ENCODE assay signal across 9 cellular contexts in genomic region chr4:577499-578450, GRCh38. TPM values are rescaled to one million over a fixed set of nuclear protein-coding genes. Genes with fewer than 3 reads are reported as not detected.
DNase-seq lines count a peak whose midpoint lies in the region; ATAC-seq, FAIRE-seq and TF ChIP-seq lines count a peak whose summit lies in the region.
"Had no signal": no experiment of that assay in that cellular context is flagged by ENCODE, and none has a peak within 500 bp of the region (broad histone marks: within the 10 kb centered on the region; RNA-seq: fewer than 3 reads in every experiment).

No MANE protein-coding gene starts in this region.

- no peak overlapping the region for H2BK120ac ChIP-seq in mesenchymal stem cell (ENCODE audit: low read depth, low read length)

- DNase-seq in AG20443 (ENCODE audit: low spot score): peak; percentile 47
- peak; percentile 8 for DNase-seq in amniotic epithelial cell (ENCODE audit: low read depth)
- DNase-seq in mesenchymal stem cell: peak; percentile 41
- DNase-seq in NCI-H345 treated with DMSO at 0.1 percent for 48 hours (lab: John Stamatoyannopoulos, UW; ENCODE audit: unreplicated experiment): no peak
- no peak for DNase-seq in omental fat pad (ENCODE audit: low spot score)
- no peak for DNase-seq in urothelium cell line (ENCODE audit: low spot score)
- DNase-seq in GF-D8 (lab: John Stamatoyannopoulos, UW): no peak

- H2BK5ac ChIP-seq in mesenchymal stem cell (ENCODE audit: low read depth, low read length, poor library complexity, severe bottlenecking): no peak overlapping the region

- no peak overlapping the region for H3K14ac ChIP-seq in mesenchymal stem cell (ENCODE audit: low read length in 2 of 2)

- POLR2A ChIA-PET in HEK293 (lab: Yijun Ruan, JAX): no interaction called here

- H3K4me1 ChIP-seq in HEK293 (ENCODE audit: control insufficient read depth, insufficient read depth, low read length) (no peaks in the 10 kb centered on the region; the same call in 1 of the 2 replicates), mesenchymal stem cell (ENCODE audit: control insufficient read depth, insufficient read depth, low read depth, low read length) (peaks cover 23% of the 10 kb centered on the region)

- H2AK5ac ChIP-seq in mesenchymal stem cell (ENCODE audit: low read length, severe bottlenecking): no peak overlapping the region

- no peak overlapping the region for H2BK15ac ChIP-seq in mesenchymal stem cell (ENCODE audit: low read depth, poor library complexity, severe bottlenecking)

- no peak overlapping the region for H4K8ac ChIP-seq in mesenchymal stem cell (ENCODE audit: low read length)

- no peak overlapping the region for H3K23ac ChIP-seq in mesenchymal stem cell (ENCODE audit: low read length in 2 of 2)

- ATAC-seq in omental fat pad (ENCODE audit: low FRiP score): no peak

- 4% methylated on average over 51 of the region's 52 CpGs for WGBS in mesenchymal stem cell

- FAIRE-seq in urothelium cell line (lab: Jason Lieb, UNC): no peak

- H3K4me3 ChIP-seq in HEK293 (ENCODE audit: low read depth, low read length): no peak overlapping the region
- peak overlapping the region in 1 of 2 experiments; percentile 22 for H3K4me3 ChIP-seq in mesenchymal stem cell (ENCODE audit: insufficient read depth in 1 of 2, low read depth in 1 of 2, low read length in 2 of 2)
- H3K4me3 ChIP-seq: Peyer's patch had no signal

- no peaks in the 10 kb centered on the region for H3K9me3 ChIP-seq in HEK293 (ENCODE audit: control insufficient read depth, insufficient read depth, low read depth, low read length)
- no peaks in the 10 kb centered on the region for H3K9me3 ChIP-seq in mesenchymal stem cell (ENCODE audit: control insufficient read depth, low read length)

- no peak overlapping the region for H2AFZ ChIP-seq in mesenchymal stem cell (ENCODE audit: low read depth, low read length)

- no peak overlapping the region for H3K9ac ChIP-seq in mesenchymal stem cell (ENCODE audit: low read length)

- CTCF ChIA-PET in HEK293 (lab: Yijun Ruan, JAX): interaction anchor here (0.7 kb wide), 1 partner anchor 25 kb away, joined by 3 read pairs; no protein-coding TSS in a partner anchor

- H3K4ac ChIP-seq in mesenchymal stem cell (ENCODE audit: low read depth in 1 of 2, low read length in 2 of 2): no peak overlapping the region

- peaks cover 63 to 67% of the 10 kb centered on the region in 2 experiments for H3K27me3 ChIP-seq in mesenchymal stem cell (ENCODE audit: control insufficient read depth in 1 of 2, insufficient read depth in 1 of 2, low read length in 2 of 2)

- H3K4me2 ChIP-seq in mesenchymal stem cell (ENCODE audit: low read length, poor library complexity, severe bottlenecking): peak overlapping the region; percentile 13

- H3K36me3 ChIP-seq in HEK293 (ENCODE audit: control insufficient read depth in 2 of 2, insufficient read depth in 1 of 2, low read length in 2 of 2) (no peaks in the 10 kb centered on the region), mesenchymal stem cell (ENCODE audit: control insufficient read depth in 1 of 2, insufficient read depth in 2 of 2, low read depth in 1 of 2, low read length in 2 of 2) (no peaks in the 10 kb centered on the region)
- H3K36me3 ChIP-seq: Peyer's patch had no signal

- H3K18ac ChIP-seq in mesenchymal stem cell (ENCODE audit: low read depth in 1 of 2, low read length in 2 of 2): no peak overlapping the region

- H4K91ac ChIP-seq in mesenchymal stem cell (ENCODE audit: low read length): no peak overlapping the region

- H2BK12ac ChIP-seq in mesenchymal stem cell (ENCODE audit: low read length in 2 of 2): no peak overlapping the region

- H3K27ac ChIP-seq in HEK293 (ENCODE audit: extremely low read depth, low read depth, low read length): no peak overlapping the region; the same call in 1 of the 2 replicates
- no peak overlapping the region for H3K27ac ChIP-seq in mesenchymal stem cell (ENCODE audit: low read length, poor library complexity, severe bottlenecking)
- H3K27ac ChIP-seq: Peyer's patch had no signal

- TF ChIP-seq CTCF in HEK293 (tag by site-specific recombination; IDR thresholded peaks at IDR 0.05) (no peak), omental fat pad (IDR thresholded peaks at IDR 0.05) (no peak)

- H3K79me1 ChIP-seq in mesenchymal stem cell (replicated peaks; ENCODE audit: low read length, poor library complexity, severe bottlenecking): no peaks in the 10 kb centered on the region

TF ChIP-seq in HEK293, 187 proteins besides CTCF, POLR2A, EP300 and RAD21 (continues in another document):
- TF ChIP-seq OSR2 (tag by site-specific recombination; IDR thresholded peaks at IDR 0.05): 0 out of 2 replicates have a peak, but pooled peaks have one; percentile 18
- peak; percentile 29; the same call in 1 of the 2 replicates for TF ChIP-seq PRDM10 (tag by site-specific recombination; IDR thresholded peaks at IDR 0.05)
- TF ChIP-seq ZBTB10 (tag by site-specific recombination; IDR thresholded peaks at IDR 0.05): 0 out of 2 replicates have a peak, but pooled peaks have one; percentile 17
- TF ChIP-seq HOXC10 (CRISPR knock-in tag; IDR thresholded peaks at IDR 0.05): no peak
- no peak for TF ChIP-seq ZNF280D (tag by site-specific recombination; IDR thresholded peaks at IDR 0.05)
- TF ChIP-seq ZNF341 (tag by site-specific recombination; IDR thresholded peaks at IDR 0.05; ENCODE audit: low read depth): 0 out of 2 replicates have a peak, but pooled peaks have one; percentile 15

RNA-seq across cellular contexts. Expression of gene TMEM271, which starts 1.7 kb away (rescaled TPM):
- not detected for polyA plus RNA-seq in mesenchymal stem cell (2013, experiment 1 of 2)
- polyA plus RNA-seq in mesenchymal stem cell (2013, experiment 2 of 2): not detected
- total RNA-seq in omental fat pad: not detected
- total RNA-seq: Peyer's patch had no signal

RNA-seq across cellular contexts. Expression of gene PDE6B, which starts 47.6 kb away (rescaled TPM):
- 1.3 TPM for polyA plus RNA-seq in mesenchymal stem cell (2013, experiment 1 of 2)
- polyA plus RNA-seq in mesenchymal stem cell (2013, experiment 2 of 2): 0.97 TPM
- total RNA-seq in omental fat pad: 1 to 10 TPM in 3 of 4 donors, under 1 TPM in 1; 0.32 to 5.6 (median 2.9) TPM

Comparison
In these comparisons a context has a peak if more than half of its experiments do, and no peak if none do; other contexts are left out.
1. DNase-seq: peak in AG20443 (single experiment), amniotic epithelial cell (single experiment) and mesenchymal stem cell (single experiment); none in NCI-H345 treated with DMSO at 0.1 percent for 48 hours (single experiment), omental fat pad (single experiment), urothelium cell line (single experiment) and GF-D8 (single experiment).